ENCODE assay signal across 8 cellular contexts in genomic region chr20:544153-544725, GRCh38. TPM values are rescaled to one million over a fixed set of nuclear protein-coding genes. Genes with fewer than 3 reads are reported as not detected.
DNase-seq lines count a peak whose midpoint lies in the region; ATAC-seq lines count a peak whose summit lies in the region.

No MANE protein-coding gene starts in this region.

- no peaks in the 10 kb centered on the region for H3K9me3 ChIP-seq in HUES48 (ENCODE audit: control insufficient read depth, insufficient read depth, low read length)
- no peaks in the 10 kb centered on the region for H3K9me3 ChIP-seq in iPS-15b (ENCODE audit: control insufficient read depth, insufficient read depth, low read length)

- H3K27me3 Mint-ChIP-seq in activated T-helper 2 cell treated with anti-CD3 and anti-CD28 coated beads, Interferon-gamma antibody, Interleukin-2, Interleukin-4, amounts not matched to agents 10 μg/mL and 5 μg/mL and 100 μg/mL, durations not matched to agents 14 hours and 24 hours and 36 hours (ENCODE audit: low read depth) = peaks cover 14% of the 10 kb centered on the region
- H3K27me3 Mint-ChIP-seq in stimulated activated memory B cell treated with anti-CD40 and anti-IgM and Interleukin-4, amounts not matched to agents 10 μg/mL and 1 μg/mL and 100 μg/mL, for 72 hours = peaks cover 4% of the 10 kb centered on the region

- peaks cover 5% of the 10 kb centered on the region; the same call in 1 of the 2 replicates for H3K36me3 ChIP-seq in HUES48 (ENCODE audit: control insufficient read depth, insufficient read depth, low read length)
- no peaks in the 10 kb centered on the region for H3K36me3 ChIP-seq in iPS-15b (ENCODE audit: control insufficient read depth, insufficient read depth, low read length)

- peak overlapping the region; percentile 96 for H3K27ac ChIP-seq in HUES48 (ENCODE audit: low read depth, low read length)

- H3K4me1 ChIP-seq in HUES48 (ENCODE audit: control insufficient read depth, insufficient read depth, low read length) (peaks cover 28% of the 10 kb centered on the region), iPS-15b (ENCODE audit: control insufficient read depth, insufficient read depth, low read length) (peaks cover 6% of the 10 kb centered on the region)

- H3K4me3 Mint-ChIP-seq in activated T-helper 2 cell treated with anti-CD3 and anti-CD28 coated beads, Interferon-gamma antibody, Interleukin-2, Interleukin-4, amounts not matched to agents 10 μg/mL and 5 μg/mL and 100 μg/mL, durations not matched to agents 14 hours and 24 hours and 36 hours (ENCODE audit: low read depth) = peak overlapping the region; percentile 92
- peak overlapping the region; percentile 92 for H3K4me3 Mint-ChIP-seq in stimulated activated memory B cell treated with anti-CD40 and anti-IgM and Interleukin-4, amounts not matched to agents 10 μg/mL and 1 μg/mL and 100 μg/mL, for 72 hours

- H3K27me3 ChIP-seq in HUES48 (ENCODE audit: control insufficient read depth, insufficient read depth, low read length) (peaks cover 12% of the 10 kb centered on the region), iPS-15b (ENCODE audit: control insufficient read depth, insufficient read depth, low read length) (peaks cover 3% of the 10 kb centered on the region)

- H3K36me3 Mint-ChIP-seq in activated T-helper 2 cell treated with anti-CD3 and anti-CD28 coated beads, Interferon-gamma antibody, Interleukin-2, Interleukin-4, amounts not matched to agents 10 μg/mL and 5 μg/mL and 100 μg/mL, durations not matched to agents 14 hours and 24 hours and 36 hours (ENCODE audit: low read depth) = peaks cover 38% of the 10 kb centered on the region
- peaks cover 19% of the 10 kb centered on the region for H3K36me3 Mint-ChIP-seq in stimulated activated memory B cell treated with anti-CD40 and anti-IgM and Interleukin-4, amounts not matched to agents 10 μg/mL and 1 μg/mL and 100 μg/mL, for 72 hours

- H3K4me3 ChIP-seq in HUES48 (ENCODE audit: low read depth, low read length) (peak overlapping the region; percentile 98), iPS-15b (ENCODE audit: low read depth, low read length) (peak overlapping the region; percentile 74)

- peaks cover 31% of the 10 kb centered on the region for H3K4me1 Mint-ChIP-seq in activated T-helper 2 cell treated with anti-CD3 and anti-CD28 coated beads, Interferon-gamma antibody, Interleukin-2, Interleukin-4, amounts not matched to agents 10 μg/mL and 5 μg/mL and 100 μg/mL, durations not matched to agents 14 hours and 24 hours and 36 hours (ENCODE audit: low read depth)
- H3K4me1 Mint-ChIP-seq in stimulated activated memory B cell treated with anti-CD40 and anti-IgM and Interleukin-4, amounts not matched to agents 10 μg/mL and 1 μg/mL and 100 μg/mL, for 72 hours = peaks cover 44% of the 10 kb centered on the region

- no peak for ATAC-seq in stimulated activated memory B cell treated with anti-CD40 and anti-IgM and Interleukin-4, amounts not matched to agents 10 μg/mL and 1 μg/mL and 100 μg/mL, for 72 hours
- ATAC-seq in GM19035 (IDR thresholded peaks at IDR 0.05; ENCODE audit: unreplicated experiment) = no peak

- H3K9ac ChIP-seq in HUES48 (ENCODE audit: low read depth, low read length) = peak overlapping the region; percentile 93
- H3K9ac ChIP-seq in iPS-15b (ENCODE audit: low read depth, low read length) = no peak overlapping the region

- peak overlapping the region; percentile 94 for H3K27ac Mint-ChIP-seq in activated T-helper 2 cell treated with anti-CD3 and anti-CD28 coated beads, Interferon-gamma antibody, Interleukin-2, Interleukin-4, amounts not matched to agents 10 μg/mL and 5 μg/mL and 100 μg/mL, durations not matched to agents 14 hours and 24 hours and 36 hours
- H3K27ac Mint-ChIP-seq in stimulated activated memory B cell treated with anti-CD40 and anti-IgM and Interleukin-4, amounts not matched to agents 10 μg/mL and 1 μg/mL and 100 μg/mL, for 72 hours = peak overlapping the region; percentile 98

- DNase-seq in activated T-helper 2 cell treated with anti-CD3 and anti-CD28 coated beads, Interferon-gamma antibody, Interleukin-2, Interleukin-4, amounts not matched to agents 10 μg/mL and 5 μg/mL and 100 μg/mL, durations not matched to agents 14 hours and 24 hours and 36 hours (ENCODE audit: low spot score) = no peak
- DNase-seq in cortex of kidney (lab: John Stamatoyannopoulos, UW) (no peak), NCI-H526 (lab: John Stamatoyannopoulos, UW) (no peak), globus pallidus (ENCODE audit: low spot score) (no peak)

- intact Hi-C loops in activated T-helper 2 cell treated with anti-CD3 and anti-CD28 coated beads, Interferon-gamma antibody, Interleukin-2, Interleukin-4, amounts not matched to agents 10 μg/mL and 5 μg/mL and 100 μg/mL, durations not matched to agents 14 hours and 24 hours and 36 hours (cut with micrococcal nuclease) = loop anchor here (5.0 kb wide), 4 partner anchors 108 to 288 kb away; partner anchors contain the start of genes FAM110A, RBCK1, SRXN1 and ZCCHC3

- peaks cover 4% of the 10 kb centered on the region for H3K9me3 Mint-ChIP-seq in activated T-helper 2 cell treated with anti-CD3 and anti-CD28 coated beads, Interferon-gamma antibody, Interleukin-2, Interleukin-4, amounts not matched to agents 10 μg/mL and 5 μg/mL and 100 μg/mL, durations not matched to agents 14 hours and 24 hours and 36 hours
- H3K9me3 Mint-ChIP-seq in stimulated activated memory B cell treated with anti-CD40 and anti-IgM and Interleukin-4, amounts not matched to agents 10 μg/mL and 1 μg/mL and 100 μg/mL, for 72 hours = peaks cover 4% of the 10 kb centered on the region

RNA-seq across cellular contexts. Expression of gene CSNK2A1, which starts 0.6 kb away (rescaled TPM):
- total RNA-seq in activated T-helper 2 cell treated with anti-CD3 and anti-CD28 coated beads, Interferon-gamma antibody, Interleukin-2, Interleukin-4, amounts not matched to agents 10 μg/mL and 5 μg/mL and 100 μg/mL, durations not matched to agents 14 hours and 24 hours and 36 hours = 160 and 169 TPM in 2 replicates
